ENCODE assay signal across 17 cellular contexts in the genomic region with DNA sequence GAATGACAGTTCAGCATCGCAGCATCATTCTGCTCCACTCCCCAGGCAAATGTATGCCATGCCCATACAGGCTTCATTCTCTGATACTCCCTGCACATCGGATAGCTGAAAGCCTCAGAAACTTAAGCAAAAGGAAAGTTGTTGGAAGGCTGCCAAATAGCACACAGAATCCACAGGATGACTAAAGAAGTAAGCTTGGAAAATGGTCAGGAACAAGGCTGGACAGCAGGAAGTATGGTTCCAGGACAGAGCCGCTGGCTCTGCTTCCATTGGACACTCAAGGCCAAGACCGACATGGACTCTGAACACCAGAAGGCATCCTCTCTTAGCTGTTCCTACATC.
DNase-seq lines count a peak whose midpoint lies in the region; ATAC-seq, FAIRE-seq and TF ChIP-seq lines count a peak whose summit lies in the region.
"Had no signal": no experiment of that assay in that cellular context is flagged by ENCODE, and none has a peak within 500 bp of the region (broad histone marks: within the 10 kb centered on the region; RNA-seq: fewer than 3 reads in every experiment).

No MANE protein-coding gene starts in this region.

- H3K14ac ChIP-seq in mesenchymal stem cell (ENCODE audit: low read length in 2 of 2) = no peak overlapping the region

- H3K36me3 ChIP-seq in bronchial epithelial cell (ENCODE audit: control insufficient read depth, insufficient read depth, low read length) (no peaks in the 10 kb centered on the region), mesenchymal stem cell (ENCODE audit: control insufficient read depth in 1 of 2, insufficient read depth in 2 of 2, low read depth in 1 of 2, low read length in 2 of 2) (no peaks in the 10 kb centered on the region)
- H3K36me3 ChIP-seq in effector memory CD4-positive, alpha-beta T cell (ENCODE audit: control insufficient read depth, insufficient read depth, low read length) = no peaks in the 10 kb centered on the region
- H3K36me3 ChIP-seq: gastrocnemius medialis had no signal

- H3K79me1 ChIP-seq in mesenchymal stem cell (replicated peaks; ENCODE audit: low read length, poor library complexity, severe bottlenecking) = no peaks in the 10 kb centered on the region

- H3K4me2 ChIP-seq in mesenchymal stem cell (ENCODE audit: low read length, poor library complexity, severe bottlenecking) = no peak overlapping the region

- peak overlapping the region in 1 of 2 experiments; percentile 61 for H3K18ac ChIP-seq in mesenchymal stem cell (ENCODE audit: low read depth in 1 of 2, low read length in 2 of 2)

- no peak overlapping the region for H2BK15ac ChIP-seq in mesenchymal stem cell (ENCODE audit: low read depth, poor library complexity, severe bottlenecking)

- peak; percentile 60 for DNase-seq in ELR (ENCODE audit: low read depth)
- peak; percentile 17 for DNase-seq in NCI-H446 treated with DMSO at 0.1 percent for 48 hours (lab: John Stamatoyannopoulos, UW)
- peak; percentile 46 for DNase-seq in bronchial epithelial cell (ENCODE audit: low read depth)
- peak; percentile 82 for DNase-seq in mesenchymal stem cell
- DNase-seq in epidermal melanocyte (ENCODE audit: insufficient read length, low spot score) = no peak
- DNase-seq in effector memory CD4-positive, alpha-beta T cell = no peak
- DNase-seq: activated CD4-positive, alpha-beta T cell treated with anti-CD3 and anti-CD28 coated beads, Interleukin-2, amount 50 U/mL, for 48 hours; activated naive CD8-positive, alpha-beta T cell treated with anti-CD3 and anti-CD28 coated beads, Interleukin-2, amount 50 U/mL, for 24 hours; activated T-cell treated with anti-CD3 and anti-CD28 coated beads, Interleukin-2, amount 50 U/mL, for 4 hours; cortex of kidney; gastrocnemius medialis; H7; NCI-H1105 treated with DMSO at 0.1 percent for 48 hours; NCI-H2227 treated with DMSO at 0.1 percent for 48 hours had no signal

- H2AFZ ChIP-seq in mesenchymal stem cell (ENCODE audit: low read depth, low read length) = no peak overlapping the region

- peak overlapping the region; percentile 84 for H4K91ac ChIP-seq in mesenchymal stem cell (ENCODE audit: low read length)

- no peak overlapping the region for H2BK120ac ChIP-seq in mesenchymal stem cell (ENCODE audit: low read depth, low read length)

- no peak overlapping the region for H3K23ac ChIP-seq in mesenchymal stem cell (ENCODE audit: low read length in 2 of 2)

- no peak for ATAC-seq in GM21528 (IDR thresholded peaks at IDR 0.05; ENCODE audit: low FRiP score, unreplicated experiment)
- ATAC-seq: activated naive CD8-positive, alpha-beta T cell treated with anti-CD3 and anti-CD28 coated beads, Interleukin-2, amount 50 U/mL, for 24 hours; activated T-cell treated with anti-CD3 and anti-CD28 coated beads, Interleukin-2, amount 50 U/mL, for 4 hours; gastrocnemius medialis; stimulated activated memory B cell treated with anti-CD40 and anti-IgM and Interleukin-4, amounts not matched to agents 10 μg/mL and 1 μg/mL and 100 μg/mL, for 72 hours had no signal

- peak overlapping the region; percentile 0 to 30 for H2BK12ac ChIP-seq in mesenchymal stem cell (ENCODE audit: low read length in 2 of 2)

- FAIRE-seq in bronchial epithelial cell (lab: Jason Lieb, UNC) = peak; percentile 62

- peaks cover 3% of the 10 kb centered on the region for H3K4me1 ChIP-seq in mesenchymal stem cell (ENCODE audit: control insufficient read depth, insufficient read depth, low read depth, low read length)
- H3K4me1 ChIP-seq in effector memory CD4-positive, alpha-beta T cell (ENCODE audit: control insufficient read depth, insufficient read depth, low read length, poor library complexity, severe bottlenecking) = no peaks in the 10 kb centered on the region

- H3K9ac ChIP-seq in mesenchymal stem cell (ENCODE audit: low read length) = no peak overlapping the region

- no peak overlapping the region for H3K4me3 ChIP-seq in bronchial epithelial cell (ENCODE audit: low read depth, low read length)
- no peak overlapping the region for H3K4me3 ChIP-seq in mesenchymal stem cell (ENCODE audit: insufficient read depth in 1 of 2, low read depth in 1 of 2, low read length in 2 of 2)
- no peak overlapping the region for H3K4me3 ChIP-seq in effector memory CD4-positive, alpha-beta T cell (ENCODE audit: insufficient read depth, low read depth, low read length, poor library complexity, severe bottlenecking)
- H3K4me3 ChIP-seq: gastrocnemius medialis had no signal

- H2AK5ac ChIP-seq in mesenchymal stem cell (ENCODE audit: low read length, severe bottlenecking) = no peak overlapping the region

- no peak overlapping the region for H2BK5ac ChIP-seq in mesenchymal stem cell (ENCODE audit: low read depth, low read length, poor library complexity, severe bottlenecking)

- H3K27ac ChIP-seq in mesenchymal stem cell (ENCODE audit: low read length, poor library complexity, severe bottlenecking) = no peak overlapping the region
- H3K27ac ChIP-seq in effector memory CD4-positive, alpha-beta T cell (ENCODE audit: insufficient read depth, low read length, poor library complexity, severe bottlenecking) = no peak overlapping the region
- H3K27ac ChIP-seq: C4-2B had no signal

- 67% methylated on average over 4 of the region's 4 CpGs for WGBS in mesenchymal stem cell

- TF ChIP-seq CTCF in bronchial epithelial cell (IDR thresholded peaks at IDR 0.05; ENCODE audit: insufficient read depth, low read length, severe bottlenecking) = no peak

- H3K27me3 ChIP-seq in bronchial epithelial cell (ENCODE audit: control insufficient read depth, insufficient read depth, low read length) = no peaks in the 10 kb centered on the region
- no peaks in the 10 kb centered on the region for H3K27me3 ChIP-seq in mesenchymal stem cell (ENCODE audit: control insufficient read depth in 1 of 2, insufficient read depth in 1 of 2, low read length in 2 of 2)
- no peaks in the 10 kb centered on the region for H3K27me3 ChIP-seq in effector memory CD4-positive, alpha-beta T cell (replicated peaks; ENCODE audit: control insufficient read depth, insufficient read depth, low read length, poor library complexity, severe bottlenecking)
- H3K27me3 ChIP-seq: gastrocnemius medialis had no signal

- no peak overlapping the region for H3K4ac ChIP-seq in mesenchymal stem cell (ENCODE audit: low read depth in 1 of 2, low read length in 2 of 2)

- H4K8ac ChIP-seq in mesenchymal stem cell (ENCODE audit: low read length) = no peak overlapping the region

- no peaks in the 10 kb centered on the region for H3K9me3 ChIP-seq in mesenchymal stem cell (ENCODE audit: control insufficient read depth, low read length)
- no peaks in the 10 kb centered on the region for H3K9me3 ChIP-seq in effector memory CD4-positive, alpha-beta T cell (ENCODE audit: control insufficient read depth, low read length)
- H3K9me3 ChIP-seq: gastrocnemius medialis had no signal

Comparison
In these comparisons a context has a peak if more than half of its experiments do, and no peak if none do; other contexts are left out.
1. DNase-seq: peak in ELR (single experiment), NCI-H446 treated with DMSO at 0.1 percent for 48 hours (single experiment), bronchial epithelial cell (single experiment) and mesenchymal stem cell (single experiment); none in epidermal melanocyte (single experiment) and effector memory CD4-positive, alpha-beta T cell (0 of 3).